ENCODE assay signal across 15 cellular contexts in genomic region chr22:27896251-27896650, GRCh38. TPM values are rescaled to one million over a fixed set of nuclear protein-coding genes. Genes with fewer than 3 reads are reported as not detected.
DNase-seq lines count a peak whose midpoint lies in the region; ATAC-seq lines count a peak whose summit lies in the region.
"Had no signal": no experiment of that assay in that cellular context is flagged by ENCODE, and none has a peak within 500 bp of the region (broad histone marks: within the 10 kb centered on the region; RNA-seq: fewer than 3 reads in every experiment).

No MANE protein-coding gene starts in this region.

- no peaks in the 10 kb centered on the region for H3K27me3 Mint-ChIP-seq in activated CD8-positive, alpha-beta memory T cell treated with anti-CD3 and anti-CD28 coated beads, Interleukin-2, amount 10 ng/mL, durations not matched to agents 7 days and 5 days
- H3K27me3 Mint-ChIP-seq in stimulated activated naive CD8-positive, alpha-beta T cell treated with anti-CD3 and anti-CD28 coated beads, Interleukin-15, amount 100 ng/mL, for 72 hours, result no peaks in the 10 kb centered on the region
- H3K27me3 Mint-ChIP-seq: brain, progenitor cell of endocrine pancreas, type B pancreatic cell had no signal

- peak; percentile 55 for DNase-seq in activated CD8-positive, alpha-beta memory T cell treated with anti-CD3 and anti-CD28 coated beads, Interleukin-2, amount 10 ng/mL, durations not matched to agents 7 days and 5 days
- no peak for DNase-seq in activated CD8-positive, alpha-beta memory T cell treated with anti-CD3 and anti-CD28 coated beads, Interleukin-2, amount 50 U/mL, for 4 hours
- peak; percentile 48 for DNase-seq in left ventricle myocardium superior
- DNase-seq in GF-D8 (lab: John Stamatoyannopoulos, UW), result no peak
- DNase-seq in cerebellum (ENCODE audit: low spot score), result no peak
- DNase-seq in stimulated activated naive CD8-positive, alpha-beta T cell treated with anti-CD3 and anti-CD28 coated beads, Interleukin-15, amount 100 ng/mL, for 72 hours, result no peak
- DNase-seq: activated gamma-delta T cell; effector memory CD4-positive, alpha-beta T cell; foreskin melanocyte; SW 1271 had no signal

- intact Hi-C loops in left ventricle myocardium superior (cut with micrococcal nuclease), result no loop called here

- H3K9me3 Mint-ChIP-seq in activated CD8-positive, alpha-beta memory T cell treated with anti-CD3 and anti-CD28 coated beads, Interleukin-2, amount 10 ng/mL, durations not matched to agents 7 days and 5 days (ENCODE audit: low read depth), result no peaks in the 10 kb centered on the region
- no peaks in the 10 kb centered on the region for H3K9me3 Mint-ChIP-seq in stimulated activated naive CD8-positive, alpha-beta T cell treated with anti-CD3 and anti-CD28 coated beads, Interleukin-15, amount 100 ng/mL, for 72 hours
- H3K9me3 Mint-ChIP-seq: brain, type B pancreatic cell had no signal

- H3K4me1 Mint-ChIP-seq in activated CD8-positive, alpha-beta memory T cell treated with anti-CD3 and anti-CD28 coated beads, Interleukin-2, amount 10 ng/mL, durations not matched to agents 7 days and 5 days, result peaks cover 28% of the 10 kb centered on the region
- no peaks in the 10 kb centered on the region for H3K4me1 Mint-ChIP-seq in stimulated activated naive CD8-positive, alpha-beta T cell treated with anti-CD3 and anti-CD28 coated beads, Interleukin-15, amount 100 ng/mL, for 72 hours
- H3K4me1 Mint-ChIP-seq: brain had no signal

- H3K4me3 Mint-ChIP-seq in activated CD8-positive, alpha-beta memory T cell treated with anti-CD3 and anti-CD28 coated beads, Interleukin-2, amount 10 ng/mL, durations not matched to agents 7 days and 5 days, result no peak overlapping the region
- H3K4me3 Mint-ChIP-seq in stimulated activated naive CD8-positive, alpha-beta T cell treated with anti-CD3 and anti-CD28 coated beads, Interleukin-15, amount 100 ng/mL, for 72 hours, result no peak overlapping the region
- H3K4me3 Mint-ChIP-seq: brain, type B pancreatic cell had no signal

- peak; percentile 57 for ATAC-seq in activated CD8-positive, alpha-beta memory T cell treated with anti-CD3 and anti-CD28 coated beads, Interleukin-2, amount 10 ng/mL, durations not matched to agents 7 days and 5 days
- ATAC-seq in GM19397 (IDR thresholded peaks at IDR 0.05; ENCODE audit: unreplicated experiment) (peak; percentile 29), HG02973 (IDR thresholded peaks at IDR 0.05; ENCODE audit: unreplicated experiment) (peak; percentile 11), left ventricle myocardium superior (peak; percentile 39)
- no peak for ATAC-seq in stimulated activated naive CD8-positive, alpha-beta T cell treated with anti-CD3 and anti-CD28 coated beads, Interleukin-15, amount 100 ng/mL, for 72 hours

- peaks cover 58% of the 10 kb centered on the region for H3K36me3 Mint-ChIP-seq in activated CD8-positive, alpha-beta memory T cell treated with anti-CD3 and anti-CD28 coated beads, Interleukin-2, amount 10 ng/mL, durations not matched to agents 7 days and 5 days

- H3K27ac Mint-ChIP-seq in activated CD8-positive, alpha-beta memory T cell treated with anti-CD3 and anti-CD28 coated beads, Interleukin-2, amount 10 ng/mL, durations not matched to agents 7 days and 5 days, result peak overlapping the region; percentile 65
- no peak overlapping the region for H3K27ac Mint-ChIP-seq in stimulated activated naive CD8-positive, alpha-beta T cell treated with anti-CD3 and anti-CD28 coated beads, Interleukin-15, amount 100 ng/mL, for 72 hours
- H3K27ac Mint-ChIP-seq: progenitor cell of endocrine pancreas, type B pancreatic cell had no signal

- CTCF ChIA-PET in activated CD8-positive, alpha-beta memory T cell treated with anti-CD3 and anti-CD28 coated beads, Interleukin-2, amount 10 ng/mL, durations not matched to agents 7 days and 5 days (lab: Charles Lee), result interaction anchor here (1.3 to 3.4 kb wide), 2 partner anchors 10 to 12 kb away, joined by 3 to 13 read pairs; no protein-coding TSS in a partner anchor

RNA-seq across cellular contexts. Expression of gene PITPNB, which starts 22.8 kb away (rescaled TPM):
- 100 to 1,000 TPM in 1 of 2 experiments, 10 to 100 TPM in 1; 83.4 to 107 TPM for total RNA-seq in activated CD8-positive, alpha-beta memory T cell treated with anti-CD3 and anti-CD28 coated beads, Interleukin-2, amount 10 ng/mL, durations not matched to agents 7 days and 5 days
- total RNA-seq in left ventricle myocardium superior (47.7 TPM), cerebellum (45.4 TPM)

Comparison
In these comparisons a context has a peak if more than half of its experiments do, and no peak if none do; other contexts are left out.
1. DNase-seq: peak in activated CD8-positive, alpha-beta memory T cell treated with anti-CD3 and anti-CD28 coated beads, Interleukin-2, amount 10 ng/mL, durations not matched to agents 7 days and 5 days (single experiment) and left ventricle myocardium superior (single experiment); none in activated CD8-positive, alpha-beta memory T cell treated with anti-CD3 and anti-CD28 coated beads, Interleukin-2, amount 50 U/mL, for 4 hours (single experiment), GF-D8 (single experiment), cerebellum (single experiment) and stimulated activated naive CD8-positive, alpha-beta T cell treated with anti-CD3 and anti-CD28 coated beads, Interleukin-15, amount 100 ng/mL, for 72 hours (0 of 2).